18 cellular contexts compared by ENCODE assay signal in genomic region chr22:41358927-41359326, GRCh38. TPM values are rescaled to one million over a fixed set of nuclear protein-coding genes. Genes with fewer than 3 reads are reported as not detected.
DNase-seq lines count a peak whose midpoint lies in the region; ATAC-seq, FAIRE-seq and TF ChIP-seq lines count a peak whose summit lies in the region.
"Had no signal": no experiment of that assay in that cellular context is flagged by ENCODE, and none has a peak within 500 bp of the region (broad histone marks: within the 10 kb centered on the region; RNA-seq: fewer than 3 reads in every experiment).

No MANE protein-coding gene starts in this region.

- H3K4me3 ChIP-seq in HepG2 (replicated peaks in 1 of 3; ENCODE audit: insufficient read depth in 1 of 3, low read depth in 2 of 3, low read length in 3 of 3) (no peak overlapping the region), right lobe of liver (no peak overlapping the region)
- H3K4me3 ChIP-seq: BLaER1 treated with 17β-estradiol and CSF1 and Interleukin-3, amounts not matched to agents 10 nM and 100 nM had no signal

- no peaks in the 10 kb centered on the region for H3K9me3 Mint-ChIP-seq in endothelial cell (ENCODE audit: unreplicated experiment)
- H3K9me3 Mint-ChIP-seq in stimulated activated effector memory CD8-positive, alpha-beta T cell treated with anti-CD3 and anti-CD28 coated beads, Interleukin-12 subunit alpha, Interleukin-12 subunit beta, amount 100 ng/mL, for 72 hours: no peaks in the 10 kb centered on the region
- no peaks in the 10 kb centered on the region for H3K9me3 Mint-ChIP-seq in activated naive CD8-positive, alpha-beta T cell treated with anti-CD3 and anti-CD28 coated beads, Interleukin-2, amount 50 U/mL, for 24 hours
- H3K9me3 Mint-ChIP-seq: CD4-positive, alpha-beta T cell; IgD-negative memory B cell had no signal

- no peak overlapping the region for H3K27ac Mint-ChIP-seq in endothelial cell (ENCODE audit: unreplicated experiment)
- peak overlapping the region; percentile 85 for H3K27ac Mint-ChIP-seq in stimulated activated effector memory CD8-positive, alpha-beta T cell treated with anti-CD3 and anti-CD28 coated beads, Interleukin-12 subunit alpha, Interleukin-12 subunit beta, amount 100 ng/mL, for 72 hours
- H3K27ac Mint-ChIP-seq in activated naive CD8-positive, alpha-beta T cell treated with anti-CD3 and anti-CD28 coated beads, Interleukin-2, amount 50 U/mL, for 24 hours: no peak overlapping the region
- H3K27ac Mint-ChIP-seq: CD4-positive, alpha-beta T cell; IgD-negative memory B cell had no signal

- intact Hi-C loops in HepG2 (cut with micrococcal nuclease; ENCODE audit: unreplicated experiment): no loop called here
- intact Hi-C loops in right lobe of liver (cut with DNase I): no loop called here

- in situ Hi-C loops in HepG2 (cut with HindIII; ENCODE audit: extremely low pct_ligation_motif_present, low pct_unique_long_range_greater_than_20kb): no loop called here

- H3K9me3 ChIP-seq in HepG2 (ENCODE audit: low read length) (no peaks in the 10 kb centered on the region), right lobe of liver (no peaks in the 10 kb centered on the region)
- H3K9me3 ChIP-seq: BLaER1 treated with 17β-estradiol and CSF1 and Interleukin-3, amounts not matched to agents 10 nM and 100 nM had no signal

- no peak for TF ChIP-seq RAD21 in HepG2 (CRISPR knock-in tag; IDR thresholded peaks at IDR 0.05)

- H3K9ac ChIP-seq in HepG2 (ENCODE audit: insufficient read depth, low read depth, low read length): no peak overlapping the region

- H3K27ac ChIP-seq in HepG2 (ENCODE audit: extremely low read length, insufficient read depth, low read length) (peak overlapping the region; percentile 42), right lobe of liver (no peak overlapping the region), RWPE1 (peak overlapping the region; percentile 67)
- H3K27ac ChIP-seq: BLaER1 treated with 17β-estradiol and CSF1 and Interleukin-3, amounts not matched to agents 10 nM and 100 nM had no signal

- peaks cover 7% of the 10 kb centered on the region for H3K27me3 Mint-ChIP-seq in endothelial cell (ENCODE audit: unreplicated experiment)
- H3K27me3 Mint-ChIP-seq in activated naive CD8-positive, alpha-beta T cell treated with anti-CD3 and anti-CD28 coated beads, Interleukin-2, amount 50 U/mL, for 24 hours: no peaks in the 10 kb centered on the region
- H3K27me3 Mint-ChIP-seq: CD4-positive, alpha-beta T cell had no signal

- WGBS in HepG2 (ENCODE audit: low lambda C conversion rate): 96% methylated on average over 17 of the region's 17 CpGs
- WGBS in right lobe of liver (ENCODE audit: insufficient coverage, low coverage, low lambda C conversion rate, missing lambda C conversion rate): 88% methylated on average over 8 of the region's 17 CpGs

- TF ChIP-seq CTCF in HepG2 (CRISPR knock-in tag; IDR thresholded peaks at IDR 0.05) (no peak), right lobe of liver (IDR thresholded peaks at IDR 0.05) (no peak), RWPE1 (conservative IDR thresholded peaks at IDR 0.05; ENCODE audit: low read depth) (no peak), endothelial cell (IDR thresholded peaks at IDR 0.05; ENCODE audit: unreplicated experiment) (no peak)

- POLR2A ChIA-PET in HepG2 (lab: Yijun Ruan, JAX) (interaction anchor here (1.9 kb wide), 1 partner anchor 22 kb away, joined by 9 read pairs; the partner anchor contains the start of gene TEF), RWPE1 (lab: Yijun Ruan, JAX; ENCODE audit: low non-redundant PET) (no interaction called here)

- no peak for TF ChIP-seq EP300 in HepG2 (IDR thresholded peaks at IDR 0.05; ENCODE audit: low read depth in 2 of 2, low read length in 2 of 2)
- TF ChIP-seq EP300 in HepG2 (CRISPR knock-in tag; IDR thresholded peaks at IDR 0.05; ENCODE audit: borderline replicate concordance): no peak

- no peak for ATAC-seq in HepG2
- no peak for ATAC-seq in right lobe of liver
- no peak for ATAC-seq in stimulated activated effector memory CD8-positive, alpha-beta T cell treated with anti-CD3 and anti-CD28 coated beads, Interleukin-12 subunit alpha, Interleukin-12 subunit beta, amount 100 ng/mL, for 72 hours
- ATAC-seq in activated naive CD8-positive, alpha-beta T cell treated with anti-CD3 and anti-CD28 coated beads, Interleukin-2, amount 50 U/mL, for 24 hours: no peak

- peak overlapping the region; percentile 31 for H3K4me3 Mint-ChIP-seq in endothelial cell (ENCODE audit: unreplicated experiment)
- no peak overlapping the region for H3K4me3 Mint-ChIP-seq in stimulated activated effector memory CD8-positive, alpha-beta T cell treated with anti-CD3 and anti-CD28 coated beads, Interleukin-12 subunit alpha, Interleukin-12 subunit beta, amount 100 ng/mL, for 72 hours
- no peak overlapping the region for H3K4me3 Mint-ChIP-seq in activated naive CD8-positive, alpha-beta T cell treated with anti-CD3 and anti-CD28 coated beads, Interleukin-2, amount 50 U/mL, for 24 hours
- H3K4me3 Mint-ChIP-seq: CD4-positive, alpha-beta T cell; IgD-negative memory B cell had no signal

- H2AFZ ChIP-seq in HepG2 (ENCODE audit: low read length): no peak overlapping the region

- no peaks in the 10 kb centered on the region for H3K79me2 ChIP-seq in HepG2 (ENCODE audit: insufficient read depth, low read length)

- H3K4me1 ChIP-seq in HepG2 (ENCODE audit: insufficient read depth, low read length): peaks cover 28% of the 10 kb centered on the region
- H3K4me1 ChIP-seq in right lobe of liver: peaks cover 0 to 7% (median 0%) of the 10 kb centered on the region in 4 donors
- H3K4me1 ChIP-seq: BLaER1 treated with 17β-estradiol and CSF1 and Interleukin-3, amounts not matched to agents 10 nM and 100 nM had no signal

- no peak for TF ChIP-seq POLR2A in HepG2 (IDR thresholded peaks at IDR 0.05; ENCODE audit: insufficient read depth in 1 of 2, low read depth in 2 of 2, low read length in 2 of 2)
- no peak for TF ChIP-seq POLR2A in right lobe of liver (IDR thresholded peaks at IDR 0.05)

- H3K4me2 ChIP-seq in HepG2 (ENCODE audit: low read depth, low read length): no peak overlapping the region
- H3K4me2 ChIP-seq: BLaER1 treated with 17β-estradiol and CSF1 and Interleukin-3, amounts not matched to agents 10 nM and 100 nM had no signal

- CTCF ChIA-PET in HepG2 (lab: Yijun Ruan, JAX; ENCODE audit: low intra/inter-chr PET ratio, low total read pairs): no interaction called here
- CTCF ChIA-PET in RWPE1 (lab: Yijun Ruan, JAX): no interaction called here

- H3K36me3 ChIP-seq in HepG2 (replicated peaks in 1 of 2; ENCODE audit: control insufficient read depth in 1 of 2, insufficient read depth in 2 of 2, low read length in 2 of 2) (peaks cover 17 to 40% of the 10 kb centered on the region in 2 experiments; a peak in 4 of 5 replicates), right lobe of liver (peaks cover 0 to 33% (median 10%) of the 10 kb centered on the region in 4 donors)

- H3K27me3 ChIP-seq in HepG2 (ENCODE audit: control insufficient read depth in 1 of 2, insufficient read depth in 2 of 2, low read length in 2 of 2) (no peaks in the 10 kb centered on the region), right lobe of liver (no peaks in the 10 kb centered on the region)
- H3K27me3 ChIP-seq: BLaER1 treated with 17β-estradiol and CSF1 and Interleukin-3, amounts not matched to agents 10 nM and 100 nM had no signal

- H3K4me1 Mint-ChIP-seq in endothelial cell (ENCODE audit: unreplicated experiment): no peaks in the 10 kb centered on the region
- H3K4me1 Mint-ChIP-seq in stimulated activated effector memory CD8-positive, alpha-beta T cell treated with anti-CD3 and anti-CD28 coated beads, Interleukin-12 subunit alpha, Interleukin-12 subunit beta, amount 100 ng/mL, for 72 hours: no peaks in the 10 kb centered on the region
- H3K4me1 Mint-ChIP-seq in activated naive CD8-positive, alpha-beta T cell treated with anti-CD3 and anti-CD28 coated beads, Interleukin-2, amount 50 U/mL, for 24 hours: no peaks in the 10 kb centered on the region

- no TSS peak for BruUV-seq in HepG2 (replicated peaks; lab: Mats Ljungman, UMichigan)

- DNase-seq in HepG2 (ENCODE audit: low spot score) (no peak), right lobe of liver (no peak), RWPE1 (ENCODE audit: low spot score) (no peak), endothelial cell (ENCODE audit: low spot score) (no peak), C1 segment of cervical spinal cord (lab: John Stamatoyannopoulos, UW) (no peak), RKO (ENCODE audit: low spot score) (no peak)
- no peak for DNase-seq in stimulated activated effector memory CD8-positive, alpha-beta T cell treated with anti-CD3 and anti-CD28 coated beads, Interleukin-12 subunit alpha, Interleukin-12 subunit beta, amount 100 ng/mL, for 72 hours (ENCODE audit: low spot score in 2 of 2)
- no peak for DNase-seq in activated naive CD8-positive, alpha-beta T cell treated with anti-CD3 and anti-CD28 coated beads, Interleukin-2, amount 50 U/mL, for 24 hours
- DNase-seq: ACHN; CD4-positive, alpha-beta T cell; DMS79 treated with DMSO at 0.1 percent for 48 hours; EL; HCEC 1CT had no signal

- FAIRE-seq in HepG2 (lab: Jason Lieb, UNC): no peak
- FAIRE-seq: G401.6, GM12891, H1 had no signal

- H4K20me1 ChIP-seq in HepG2 (ENCODE audit: insufficient read depth, low read length): no peaks in the 10 kb centered on the region

- H3K36me3 Mint-ChIP-seq in endothelial cell (ENCODE audit: low read depth, unreplicated experiment): peaks cover 10% of the 10 kb centered on the region
- peaks cover 17% of the 10 kb centered on the region for H3K36me3 Mint-ChIP-seq in stimulated activated effector memory CD8-positive, alpha-beta T cell treated with anti-CD3 and anti-CD28 coated beads, Interleukin-12 subunit alpha, Interleukin-12 subunit beta, amount 100 ng/mL, for 72 hours
- H3K36me3 Mint-ChIP-seq in activated naive CD8-positive, alpha-beta T cell treated with anti-CD3 and anti-CD28 coated beads, Interleukin-2, amount 50 U/mL, for 24 hours (ENCODE audit: low read depth): peaks cover 6% of the 10 kb centered on the region

RNA-seq across cellular contexts. Expression of gene TEF, which starts 22.8 kb away (rescaled TPM):
- 7.6 and 8.2 TPM in 2 replicates for total RNA-seq in HepG2 (2016; rRNA removed; fragmentation: Illumina TruSeq; extraction: Trizol)
- 1.2 and 1.4 TPM in 2 replicates for total RNA-seq in HepG2 (2016; cell fraction: cytosol; rRNA removed; fragmentation: Illumina TruSeq; extraction: Trizol; ENCODE audit: low read depth)
- 6.8 and 7.9 TPM in 2 replicates for total RNA-seq in HepG2 (2016; cell fraction: insoluble cytoplasmic fraction; rRNA removed; fragmentation: Illumina TruSeq; extraction: Trizol)
- total RNA-seq in HepG2 (2016; cell fraction: membrane; rRNA removed; fragmentation: Illumina TruSeq; extraction: Trizol): 4.4 and 4.7 TPM in 2 replicates
- 4.9 and 6.0 TPM in 2 replicates for total RNA-seq in HepG2 (2016; cell fraction: nucleus; rRNA removed; fragmentation: Illumina TruSeq; extraction: Trizol)
- polyA plus RNA-seq in HepG2 (2011; rRNA removed): 11.2 and 13.9 TPM in 2 replicates
- 7.0 and 7.4 TPM in 2 replicates for polyA plus RNA-seq in HepG2 (2011; cell fraction: cytosol; rRNA removed)
- polyA plus RNA-seq in HepG2 (2011; cell fraction: nucleus; rRNA removed): 11.3 and 13.2 TPM in 2 replicates
- polyA plus RNA-seq in HepG2 (2012): 4.4 and 5.9 TPM in 2 replicates
- polyA plus RNA-seq in HepG2 (2016; cell fraction: cytosol; fragmentation: Illumina TruSeq; extraction: Trizol; ENCODE audit: low read depth): 0.47 and 0.59 TPM in 2 replicates
- 5.6 and 6.0 TPM in 2 replicates for polyA plus RNA-seq in HepG2 (2016; cell fraction: insoluble cytoplasmic fraction; fragmentation: Illumina TruSeq; extraction: Trizol; ENCODE audit: low read depth)
- 2.1 and 2.3 TPM in 2 replicates for polyA plus RNA-seq in HepG2 (2016; cell fraction: membrane; fragmentation: Illumina TruSeq; extraction: Trizol; ENCODE audit: low read depth)
- polyA plus RNA-seq in HepG2 (2016; cell fraction: nucleus; fragmentation: Illumina TruSeq; extraction: Trizol; ENCODE audit: insufficient read depth, low read depth): 7.1 and 7.2 TPM in 2 replicates
- polyA minus RNA-seq in HepG2 (2011; rRNA and poly(A)+ RNA removed; ENCODE audit: low replicate concordance): 7.9 and 26.0 TPM in 2 replicates
- polyA minus RNA-seq in HepG2 (2011; cell fraction: cytosol; rRNA and poly(A)+ RNA removed): 7.2 and 7.3 TPM in 2 replicates
- polyA minus RNA-seq in HepG2 (2011; cell fraction: nucleus; rRNA and poly(A)+ RNA removed): 4.7 and 5.0 TPM in 2 replicates
- 10 to 100 TPM in 4 of 6 experiments, 1 to 10 TPM in 2; 6.1 to 28.9 (median 15.5) TPM for total RNA-seq in right lobe of liver
- total RNA-seq in endothelial cell (ENCODE audit: unreplicated experiment): 6.6 TPM

RNA-seq across cellular contexts. Expression of gene ZC3H7B, which starts 57.6 kb away (rescaled TPM):
- total RNA-seq in HepG2 (2016; rRNA removed; fragmentation: Illumina TruSeq; extraction: Trizol) (30.6 and 37.2 TPM in 2 replicates), right lobe of liver (10 to 100 TPM; 26.5 to 50.1 (median 42.7) TPM), endothelial cell (ENCODE audit: unreplicated experiment) (69.2 TPM)
- 3.6 and 4.3 TPM in 2 replicates for total RNA-seq in HepG2 (2016; cell fraction: cytosol; rRNA removed; fragmentation: Illumina TruSeq; extraction: Trizol; ENCODE audit: low read depth)
- total RNA-seq in HepG2 (2016; cell fraction: insoluble cytoplasmic fraction; rRNA removed; fragmentation: Illumina TruSeq; extraction: Trizol): 25.9 and 37.4 TPM in 2 replicates
- 19.5 and 20.9 TPM in 2 replicates for total RNA-seq in HepG2 (2016; cell fraction: membrane; rRNA removed; fragmentation: Illumina TruSeq; extraction: Trizol)
- 24.4 and 29.2 TPM in 2 replicates for total RNA-seq in HepG2 (2016; cell fraction: nucleus; rRNA removed; fragmentation: Illumina TruSeq; extraction: Trizol)
- 26.4 and 36.2 TPM in 2 replicates for polyA plus RNA-seq in HepG2 (2011; rRNA removed)
- polyA plus RNA-seq in HepG2 (2011; cell fraction: cytosol; rRNA removed): 17.5 and 23.0 TPM in 2 replicates
- 61.9 and 71.8 TPM in 2 replicates for polyA plus RNA-seq in HepG2 (2011; cell fraction: nucleus; rRNA removed)
- polyA plus RNA-seq in HepG2 (2012): 29.1 and 32.8 TPM in 2 replicates
- polyA plus RNA-seq in HepG2 (2016; cell fraction: cytosol; fragmentation: Illumina TruSeq; extraction: Trizol; ENCODE audit: low read depth): 2.2 and 2.6 TPM in 2 replicates
- 29.8 and 37.7 TPM in 2 replicates for polyA plus RNA-seq in HepG2 (2016; cell fraction: insoluble cytoplasmic fraction; fragmentation: Illumina TruSeq; extraction: Trizol; ENCODE audit: low read depth)
- polyA plus RNA-seq in HepG2 (2016; cell fraction: membrane; fragmentation: Illumina TruSeq; extraction: Trizol; ENCODE audit: low read depth): 11.2 and 13.2 TPM in 2 replicates
- polyA plus RNA-seq in HepG2 (2016; cell fraction: nucleus; fragmentation: Illumina TruSeq; extraction: Trizol; ENCODE audit: insufficient read depth, low read depth): 57.8 and 58.1 TPM in 2 replicates
- 22.0 and 41.9 TPM in 2 replicates for polyA minus RNA-seq in HepG2 (2011; rRNA and poly(A)+ RNA removed; ENCODE audit: low replicate concordance)
- polyA minus RNA-seq in HepG2 (2011; cell fraction: cytosol; rRNA and poly(A)+ RNA removed): 19.4 and 19.8 TPM in 2 replicates
- polyA minus RNA-seq in HepG2 (2011; cell fraction: nucleus; rRNA and poly(A)+ RNA removed): 14.5 and 18.0 TPM in 2 replicates

Comparison
In these comparisons a context has a peak if more than half of its experiments do, and no peak if none do; other contexts are left out.
1. H3K27ac ChIP-seq: peak in HepG2 (single experiment) and RWPE1 (single experiment); none in right lobe of liver (0 of 3).